In the genomic region with DNA sequence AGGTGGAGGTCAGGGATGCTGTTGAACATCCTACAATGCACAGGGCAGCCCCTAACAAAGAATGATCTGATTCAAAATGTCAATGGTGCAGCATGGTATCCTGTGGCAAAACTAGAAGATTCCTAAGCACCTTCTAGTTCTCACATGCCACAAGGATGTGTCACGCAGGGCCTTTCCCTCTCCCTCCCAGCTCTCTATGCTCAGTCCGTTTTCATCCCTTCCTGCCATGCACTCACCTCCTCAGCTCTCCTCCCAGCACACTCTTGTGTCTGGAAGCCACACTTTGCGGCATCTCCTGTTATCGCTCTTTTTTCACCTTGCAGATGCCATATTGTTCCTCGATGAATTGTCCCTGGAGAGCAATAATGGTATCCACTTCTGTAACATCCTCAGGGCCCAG, we compare ENCODE assay signal across 1 cellular context.
TF ChIP-seq lines count a peak whose summit lies in the region.

No MANE protein-coding gene starts in this region.

TF ChIP-seq in H1, 55 proteins besides CTCF, POLR2A, EP300 and RAD21 (continued from another document):
- no peak for TF ChIP-seq RFX5 (IDR thresholded peaks at IDR 0.05; ENCODE audit: borderline replicate concordance, low read depth, low read length)
- TF ChIP-seq TAF7 (optimal IDR thresholded peaks at IDR 0.05; ENCODE audit: borderline replicate concordance, low read depth, low read length), result no peak
- no peak for TF ChIP-seq NRF1 (IDR thresholded peaks at IDR 0.05; ENCODE audit: low read depth, low read length)
- TF ChIP-seq, protein P1, sequence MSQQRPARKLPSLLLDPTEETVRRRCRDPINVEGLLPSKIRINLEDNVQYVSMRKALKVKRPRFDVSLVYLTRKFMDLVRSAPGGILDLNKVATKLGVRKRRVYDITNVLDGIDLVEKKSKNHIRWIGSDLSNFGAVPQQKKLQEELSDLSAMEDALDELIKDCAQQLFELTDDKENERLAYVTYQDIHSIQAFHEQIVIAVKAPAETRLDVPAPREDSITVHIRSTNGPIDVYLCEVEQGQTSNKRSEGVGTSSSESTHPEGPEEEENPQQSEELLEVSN (IDR thresholded peaks at IDR 0.05), result no peak
- TF ChIP-seq CTBP2 (IDR thresholded peaks at IDR 0.05; ENCODE audit: borderline replicate concordance, insufficient read depth, insufficient read length, low read length), result no peak
- TF ChIP-seq JUN (IDR thresholded peaks at IDR 0.05; ENCODE audit: low read depth, low read length), result no peak
- TF ChIP-seq SIRT6 (IDR thresholded peaks at IDR 0.05; ENCODE audit: low read length), result no peak
- no peak for TF ChIP-seq SIX5 (IDR thresholded peaks at IDR 0.05; ENCODE audit: low read depth, low read length)
- no peak for TF ChIP-seq GABPA (IDR thresholded peaks at IDR 0.05; ENCODE audit: borderline replicate concordance, insufficient read depth, low read length)
- TF ChIP-seq CBX8 (IDR thresholded peaks at IDR 0.05; ENCODE audit: borderline replicate concordance, low read depth, low read length), result no peak
- TF ChIP-seq GTF2F1 (IDR thresholded peaks at IDR 0.05; ENCODE audit: borderline replicate concordance, low read depth, low read length), result no peak
- TF ChIP-seq SIN3A (conservative IDR thresholded peaks at IDR 0.05 in 1 of 2, IDR thresholded peaks at IDR 0.05 in 1 of 2; ENCODE audit: low read depth in 1 of 2, low read length in 2 of 2), result no peak
- TF ChIP-seq, protein P2, sequence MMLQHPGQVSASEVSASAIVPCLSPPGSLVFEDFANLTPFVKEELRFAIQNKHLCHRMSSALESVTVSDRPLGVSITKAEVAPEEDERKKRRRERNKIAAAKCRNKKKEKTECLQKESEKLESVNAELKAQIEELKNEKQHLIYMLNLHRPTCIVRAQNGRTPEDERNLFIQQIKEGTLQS (IDR thresholded peaks at IDR 0.05; ENCODE audit: insufficient read depth, low read depth, low read length), result no peak
- no peak for TF ChIP-seq CBX5 (IDR thresholded peaks at IDR 0.05; ENCODE audit: low read depth, low read length)
